Comparison of ENCODE assay signal across 21 cellular contexts in the genomic region with DNA sequence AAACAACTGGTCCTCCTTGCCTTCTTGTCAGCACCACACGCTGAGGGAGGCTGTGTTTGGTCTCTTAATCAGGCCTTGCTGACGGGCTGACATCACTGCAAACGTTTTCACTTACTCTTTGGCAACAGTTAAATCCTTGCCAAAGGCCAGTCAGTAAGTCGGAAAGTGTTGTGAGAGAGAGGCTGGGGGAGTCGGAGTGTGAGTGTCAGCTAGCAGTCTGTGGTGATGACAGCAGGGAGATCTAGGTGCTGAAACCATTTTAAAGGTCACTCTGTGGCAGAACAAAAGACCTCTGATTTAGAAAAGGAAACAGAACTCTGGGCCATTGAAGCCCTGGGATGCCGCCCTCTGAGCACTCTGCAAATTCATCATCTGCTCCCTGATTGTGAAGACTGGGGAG.
DNase-seq lines count a peak whose midpoint lies in the region; ATAC-seq and TF ChIP-seq lines count a peak whose summit lies in the region.
"Had no signal": no experiment of that assay in that cellular context is flagged by ENCODE, and none has a peak within 500 bp of the region (broad histone marks: within the 10 kb centered on the region; RNA-seq: fewer than 3 reads in every experiment).

No MANE protein-coding gene starts in this region.

- no peaks in the 10 kb centered on the region for H4K20me1 ChIP-seq in neural progenitor cell (ENCODE audit: low read depth)

- peak overlapping the region; percentile 51 for H3K4me2 ChIP-seq in neural progenitor cell

- peak overlapping the region; percentile 59 for H2AFZ ChIP-seq in neural progenitor cell (replicated peaks)

- peak; percentile 97 to 99 for ATAC-seq in left cardiac atrium
- ATAC-seq: activated CD8-positive, alpha-beta T cell treated with anti-CD3 and anti-CD28 coated beads, Interleukin-2, amount 10 ng/mL, durations not matched to agents 7 days and 5 days; mucosa of descending colon; T-helper 17 cell had no signal

- H3K36me3 ChIP-seq in HEK293 (ENCODE audit: control insufficient read depth in 2 of 2, insufficient read depth in 1 of 2, low read length in 2 of 2), result no peaks in the 10 kb centered on the region
- H3K36me3 ChIP-seq in neural progenitor cell, result no peaks in the 10 kb centered on the region
- H3K36me3 ChIP-seq: ascending aorta, thoracic aorta had no signal

- H3K4me1 ChIP-seq in HEK293 (ENCODE audit: control insufficient read depth, insufficient read depth, low read length) (peaks cover 7% of the 10 kb centered on the region), neural progenitor cell (peaks cover 46% of the 10 kb centered on the region)
- H3K4me1 ChIP-seq: ascending aorta had no signal

- H3K4me1 Mint-ChIP-seq in neural progenitor cell, result peaks cover 12% of the 10 kb centered on the region
- H3K4me1 Mint-ChIP-seq: activated B cell treated with CpG ODN at 0.5 μM for 24 hours, T-helper 17 cell had no signal

- H3K9me3 Mint-ChIP-seq in neural progenitor cell, result no peaks in the 10 kb centered on the region
- H3K9me3 Mint-ChIP-seq: activated B cell treated with CpG ODN at 0.5 μM for 24 hours; activated naive CD4-positive, alpha-beta T cell treated with anti-CD3 and anti-CD28 coated beads for 36 hours; activated T-cell treated with anti-CD3 and anti-CD28 coated beads, Interleukin-2, amount 50 U/mL, for 24 hours had no signal

- intact Hi-C loops in left cardiac atrium (cut with DNase I), result no loop called here

- H3K27ac ChIP-seq in HEK293 (ENCODE audit: extremely low read depth, low read depth, low read length) (no peak overlapping the region), neural progenitor cell (peak overlapping the region; percentile 68)
- H3K27ac ChIP-seq: ascending aorta, thoracic aorta had no signal

- DNase-seq in amniotic epithelial cell (ENCODE audit: low read depth), result peak; percentile 67
- peak; percentile 60 for DNase-seq in left cardiac atrium
- peak; percentile 40 for DNase-seq in neural progenitor cell (ENCODE audit: low spot score)
- DNase-seq in NCI-H187 treated with DMSO at 0.1 percent for 48 hours (lab: John Stamatoyannopoulos, UW), result no peak
- no peak for DNase-seq in retina
- DNase-seq in dedifferentiated amniotic fluid mesenchymal stem cell (ENCODE audit: extremely low spot score), result no peak
- no peak for DNase-seq in effector CD4-positive, alpha-beta T cell
- DNase-seq: activated B cell treated with CpG ODN at 0.5 μM for 24 hours; activated CD8-positive, alpha-beta T cell treated with anti-CD3 and anti-CD28 coated beads, Interleukin-2, amount 10 ng/mL, durations not matched to agents 7 days and 5 days; activated naive CD4-positive, alpha-beta T cell treated with anti-CD3 and anti-CD28 coated beads for 36 hours; activated T-cell treated with anti-CD3 and anti-CD28 coated beads, Interleukin-2, amount 50 U/mL, for 24 hours; hippocampal formation; kidney glomerular epithelial cell; mucosa of descending colon; NCI-H1092 treated with DMSO at 0.1 percent for 48 hours; NCI-H524; SIG-M5; T-helper 17 cell had no signal

- H3K79me2 ChIP-seq in neural progenitor cell (ENCODE audit: low read depth), result no peaks in the 10 kb centered on the region

- no peak overlapping the region for H3K27ac Mint-ChIP-seq in neural progenitor cell
- H3K27ac Mint-ChIP-seq: activated B cell treated with CpG ODN at 0.5 μM for 24 hours; activated CD8-positive, alpha-beta T cell treated with anti-CD3 and anti-CD28 coated beads, Interleukin-2, amount 10 ng/mL, durations not matched to agents 7 days and 5 days; activated naive CD4-positive, alpha-beta T cell treated with anti-CD3 and anti-CD28 coated beads for 36 hours; activated T-cell treated with anti-CD3 and anti-CD28 coated beads, Interleukin-2, amount 50 U/mL, for 24 hours; T-helper 17 cell had no signal

- no peak overlapping the region for H3K4me3 Mint-ChIP-seq in neural progenitor cell
- H3K4me3 Mint-ChIP-seq: activated B cell treated with CpG ODN at 0.5 μM for 24 hours; activated CD8-positive, alpha-beta T cell treated with anti-CD3 and anti-CD28 coated beads, Interleukin-2, amount 10 ng/mL, durations not matched to agents 7 days and 5 days; activated naive CD4-positive, alpha-beta T cell treated with anti-CD3 and anti-CD28 coated beads for 36 hours; activated T-cell treated with anti-CD3 and anti-CD28 coated beads, Interleukin-2, amount 50 U/mL, for 24 hours; T-helper 17 cell had no signal

- H3K9me3 ChIP-seq in HEK293 (ENCODE audit: control insufficient read depth, insufficient read depth, low read depth, low read length) (no peaks in the 10 kb centered on the region), neural progenitor cell (ENCODE audit: low read depth) (no peaks in the 10 kb centered on the region)
- H3K9me3 ChIP-seq: ascending aorta, mucosa of descending colon, thoracic aorta had no signal

- H3K27me3 ChIP-seq in neural progenitor cell, result no peaks in the 10 kb centered on the region
- H3K27me3 ChIP-seq: ascending aorta had no signal

- no peaks in the 10 kb centered on the region for H3K36me3 Mint-ChIP-seq in neural progenitor cell

- CTCF ChIA-PET in HEK293 (lab: Yijun Ruan, JAX), result no interaction called here

- H3K9ac ChIP-seq in neural progenitor cell, result no peak overlapping the region

- no peak overlapping the region for H3K4me3 ChIP-seq in HEK293 (ENCODE audit: low read depth, low read length)
- H3K4me3 ChIP-seq in neural progenitor cell, result no peak overlapping the region
- H3K4me3 ChIP-seq: ascending aorta, mucosa of descending colon, thoracic aorta had no signal

- H3F3A ChIP-seq in neural progenitor cell (ENCODE audit: low read depth), result peaks cover 28% of the 10 kb centered on the region

- TF ChIP-seq CTCF in HEK293 (tag by site-specific recombination; IDR thresholded peaks at IDR 0.05), result no peak
- no peak for TF ChIP-seq CTCF in neural progenitor cell (IDR thresholded peaks at IDR 0.05)

- H3K27me3 Mint-ChIP-seq in neural progenitor cell (ENCODE audit: insufficient read depth, low read depth), result no peaks in the 10 kb centered on the region
- H3K27me3 Mint-ChIP-seq: activated B cell treated with CpG ODN at 0.5 μM for 24 hours; activated T-cell treated with anti-CD3 and anti-CD28 coated beads, Interleukin-2, amount 50 U/mL, for 24 hours; T-helper 17 cell had no signal

- POLR2A ChIA-PET in HEK293 (lab: Yijun Ruan, JAX), result no interaction called here

TF ChIP-seq in HEK293, 187 proteins besides CTCF, POLR2A, EP300 and RAD21:
- no peak for TF ChIP-seq ZBTB48 (tag by site-specific recombination; IDR thresholded peaks at IDR 0.05)
- no peak for TF ChIP-seq TRIM28 (IDR thresholded peaks at IDR 0.05; ENCODE audit: borderline replicate concordance, low read length)
- peak; percentile 65 for TF ChIP-seq WT1 (tag by site-specific recombination; IDR thresholded peaks at IDR 0.05)
- no peak for TF ChIP-seq ZNF292 (tag by site-specific recombination; IDR thresholded peaks at IDR 0.05; ENCODE audit: borderline replicate concordance, low read depth)
- TF ChIP-seq, protein P1, sequence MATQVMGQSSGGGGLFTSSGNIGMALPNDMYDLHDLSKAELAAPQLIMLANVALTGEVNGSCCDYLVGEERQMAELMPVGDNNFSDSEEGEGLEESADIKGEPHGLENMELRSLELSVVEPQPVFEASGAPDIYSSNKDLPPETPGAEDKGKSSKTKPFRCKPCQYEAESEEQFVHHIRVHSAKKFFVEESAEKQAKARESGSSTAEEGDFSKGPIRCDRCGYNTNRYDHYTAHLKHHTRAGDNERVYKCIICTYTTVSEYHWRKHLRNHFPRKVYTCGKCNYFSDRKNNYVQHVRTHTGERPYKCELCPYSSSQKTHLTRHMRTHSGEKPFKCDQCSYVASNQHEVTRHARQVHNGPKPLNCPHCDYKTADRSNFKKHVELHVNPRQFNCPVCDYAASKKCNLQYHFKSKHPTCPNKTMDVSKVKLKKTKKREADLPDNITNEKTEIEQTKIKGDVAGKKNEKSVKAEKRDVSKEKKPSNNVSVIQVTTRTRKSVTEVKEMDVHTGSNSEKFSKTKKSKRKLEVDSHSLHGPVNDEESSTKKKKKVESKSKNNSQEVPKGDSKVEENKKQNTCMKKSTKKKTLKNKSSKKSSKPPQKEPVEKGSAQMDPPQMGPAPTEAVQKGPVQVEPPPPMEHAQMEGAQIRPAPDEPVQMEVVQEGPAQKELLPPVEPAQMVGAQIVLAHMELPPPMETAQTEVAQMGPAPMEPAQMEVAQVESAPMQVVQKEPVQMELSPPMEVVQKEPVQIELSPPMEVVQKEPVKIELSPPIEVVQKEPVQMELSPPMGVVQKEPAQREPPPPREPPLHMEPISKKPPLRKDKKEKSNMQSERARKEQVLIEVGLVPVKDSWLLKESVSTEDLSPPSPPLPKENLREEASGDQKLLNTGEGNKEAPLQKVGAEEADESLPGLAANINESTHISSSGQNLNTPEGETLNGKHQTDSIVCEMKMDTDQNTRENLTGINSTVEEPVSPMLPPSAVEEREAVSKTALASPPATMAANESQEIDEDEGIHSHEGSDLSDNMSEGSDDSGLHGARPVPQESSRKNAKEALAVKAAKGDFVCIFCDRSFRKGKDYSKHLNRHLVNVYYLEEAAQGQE (tag by site-specific recombination; IDR thresholded peaks at IDR 0.05), result no peak

Comparison
In these comparisons a context has a peak if more than half of its experiments do, and no peak if none do; other contexts are left out.
1. DNase-seq: peak in amniotic epithelial cell (single experiment), left cardiac atrium (single experiment) and neural progenitor cell (single experiment); none in NCI-H187 treated with DMSO at 0.1 percent for 48 hours (single experiment), retina (single experiment), dedifferentiated amniotic fluid mesenchymal stem cell (single experiment) and effector CD4-positive, alpha-beta T cell (single experiment).